In genomic region chr1:11064942-11065341, GRCh38 we compare ENCODE assay signal across 18 cellular contexts. TPM values are rescaled to one million over a fixed set of nuclear protein-coding genes. Genes with fewer than 3 reads are reported as not detected.
DNase-seq lines count a peak whose midpoint lies in the region; ATAC-seq, FAIRE-seq and TF ChIP-seq lines count a peak whose summit lies in the region.
"Had no signal": no experiment of that assay in that cellular context is flagged by ENCODE, and none has a peak within 500 bp of the region (broad histone marks: within the 10 kb centered on the region; RNA-seq: fewer than 3 reads in every experiment).

No MANE protein-coding gene starts in this region.

- peaks cover 27% of the 10 kb centered on the region for H3F3A ChIP-seq in GM23248 (ENCODE audit: insufficient read depth)

- WGBS in small intestine, 3 donors: 98 to 100% (median 100%) methylated on average over 3 of the region's 3 CpGs
- 98 to 100% methylated on average over 3 of the region's 3 CpGs for WGBS in GM23248 (ENCODE audit: low coverage in 1 of 2, low lambda C conversion rate in 2 of 2, missing lambda C conversion rate in 2 of 2), 2 experiments

- peaks cover 22% of the 10 kb centered on the region for H3K4me1 Mint-ChIP-seq in activated naive CD4-positive, alpha-beta T cell treated with anti-CD3 and anti-CD28 coated beads, Interleukin-2, amount 50 U/mL, for 24 hours
- H3K4me1 Mint-ChIP-seq in WTC11: peaks cover 7% of the 10 kb centered on the region

- no peak overlapping the region for H3K9ac ChIP-seq in GM23248

- DNase-seq in activated naive CD4-positive, alpha-beta T cell treated with anti-CD3 and anti-CD28 coated beads, Interleukin-2, amount 50 U/mL, for 16 hours: no peak
- no peak for DNase-seq in WTC11 (ENCODE audit: low spot score)
- DNase-seq in osteoblast (ENCODE audit: insufficient read length, low spot score, missing footprints): peak; percentile 53
- DNase-seq in small intestine: no peak
- DNase-seq in GM23248: no peak
- DNase-seq: C1 segment of cervical spinal cord; CD4-positive, alpha-beta memory T cell; DMS79; GOT3; HFFc6; IMR-90 had no signal

- no peak overlapping the region for H3K27ac ChIP-seq in osteoblast (ENCODE audit: low read depth, low read length)
- H3K27ac ChIP-seq in small intestine (ENCODE audit: low read depth in 1 of 2, low read length in 1 of 2): no peak overlapping the region
- no peak overlapping the region for H3K27ac ChIP-seq in GM23248

- no peak overlapping the region for H3K4me2 ChIP-seq in osteoblast (ENCODE audit: insufficient read depth, low read length)
- H3K4me2 ChIP-seq in GM23248 (ENCODE audit: unreplicated experiment): no peak overlapping the region

- POLR2A ChIA-PET in WTC11 (lab: Charles Lee): no interaction called here

- no peaks in the 10 kb centered on the region for H3K27me3 ChIP-seq in osteoblast (ENCODE audit: insufficient read depth, low read length)
- no peaks in the 10 kb centered on the region for H3K27me3 ChIP-seq in small intestine (ENCODE audit: control insufficient read depth in 2 of 2, insufficient read depth in 2 of 2, low read length in 2 of 2)
- H3K27me3 ChIP-seq in GM23248 (replicated peaks; ENCODE audit: insufficient read depth): no peaks in the 10 kb centered on the region

- peaks cover 15% of the 10 kb centered on the region for H3K4me1 ChIP-seq in osteoblast (ENCODE audit: insufficient read depth, low read length)
- no peaks in the 10 kb centered on the region for H3K4me1 ChIP-seq in small intestine (ENCODE audit: control insufficient read depth in 2 of 2, insufficient read depth in 1 of 2, low read depth in 1 of 2, low read length in 1 of 2)
- peaks cover 14% of the 10 kb centered on the region for H3K4me1 ChIP-seq in GM23248 (ENCODE audit: insufficient read depth)

- CTCF ChIA-PET in WTC11 (lab: Charles Lee): interaction anchor here (0.7 to 2.3 kb wide), 2 partner anchors 27 to 67 kb away, joined by 3 to 24 read pairs; no protein-coding TSS in a partner anchor

- FAIRE-seq in small intestine (lab: Jason Lieb, UNC): no peak
- FAIRE-seq: A204.1, GM12892 had no signal

- H3K4me3 Mint-ChIP-seq in activated naive CD4-positive, alpha-beta T cell treated with anti-CD3 and anti-CD28 coated beads, Interleukin-2, amount 50 U/mL, for 24 hours: no peak overlapping the region
- H3K4me3 Mint-ChIP-seq in WTC11: no peak overlapping the region
- H3K4me3 Mint-ChIP-seq: B cell; CD4-positive, alpha-beta memory T cell; HFFc6 had no signal

- H3K79me2 ChIP-seq in osteoblast (ENCODE audit: insufficient read depth, low read length): peaks cover 10% of the 10 kb centered on the region
- peaks cover 16% of the 10 kb centered on the region for H3K79me2 ChIP-seq in GM23248 (ENCODE audit: insufficient read depth)

- in situ Hi-C loops in GM23248 (cut with MboI): no loop called here

- H3K9me3 Mint-ChIP-seq in activated naive CD4-positive, alpha-beta T cell treated with anti-CD3 and anti-CD28 coated beads, Interleukin-2, amount 50 U/mL, for 24 hours: no peaks in the 10 kb centered on the region
- no peaks in the 10 kb centered on the region for H3K9me3 Mint-ChIP-seq in WTC11
- H3K9me3 Mint-ChIP-seq: HFFc6 had no signal

- H3K36me3 Mint-ChIP-seq in activated naive CD4-positive, alpha-beta T cell treated with anti-CD3 and anti-CD28 coated beads, Interleukin-2, amount 50 U/mL, for 24 hours: peaks cover 17% of the 10 kb centered on the region
- peaks cover 47% of the 10 kb centered on the region for H3K36me3 Mint-ChIP-seq in WTC11

- no peak for TF ChIP-seq CTCF in WTC11 (IDR thresholded peaks at IDR 0.05)
- TF ChIP-seq CTCF in osteoblast (IDR thresholded peaks at IDR 0.05; ENCODE audit: extremely low read depth, low read depth, low read length): no peak

- no peak overlapping the region for H2AFZ ChIP-seq in osteoblast (ENCODE audit: low read length)
- no peak overlapping the region for H2AFZ ChIP-seq in GM23248

- no peaks in the 10 kb centered on the region for H4K20me1 ChIP-seq in osteoblast (ENCODE audit: insufficient read depth, low read length)
- no peaks in the 10 kb centered on the region for H4K20me1 ChIP-seq in GM23248 (ENCODE audit: insufficient read depth)

- H3K9me3 ChIP-seq in osteoblast (ENCODE audit: low read depth, low read length) (no peaks in the 10 kb centered on the region), small intestine (ENCODE audit: control insufficient read depth, low read depth) (no peaks in the 10 kb centered on the region), GM23248 (ENCODE audit: low read depth) (no peaks in the 10 kb centered on the region)
- H3K9me3 ChIP-seq: HAP-1 had no signal

- ATAC-seq in WTC11 (no peak), HG03354 (IDR thresholded peaks at IDR 0.05; ENCODE audit: poor library complexity, severe bottlenecking, unreplicated experiment) (no peak)

- H3K9me2 ChIP-seq in GM23248 (ENCODE audit: insufficient read depth): no peaks in the 10 kb centered on the region

- peak overlapping the region; percentile 35 for H3K27ac Mint-ChIP-seq in activated naive CD4-positive, alpha-beta T cell treated with anti-CD3 and anti-CD28 coated beads, Interleukin-2, amount 50 U/mL, for 24 hours
- H3K27ac Mint-ChIP-seq in WTC11: no peak overlapping the region
- H3K27ac Mint-ChIP-seq: B cell, HFFc6 had no signal

- H3K4me3 ChIP-seq in osteoblast (ENCODE audit: insufficient read depth, low read length) (no peak overlapping the region), small intestine (ENCODE audit: low read depth in 1 of 2, low read length in 2 of 2) (no peak overlapping the region), GM23248 (no peak overlapping the region)
- H3K4me3 ChIP-seq: HAP-1 had no signal

- H3K36me3 ChIP-seq in osteoblast (ENCODE audit: insufficient read depth, low read length) (peaks cover 53% of the 10 kb centered on the region), small intestine (ENCODE audit: control insufficient read depth in 2 of 2, insufficient read depth in 2 of 2, low read length in 2 of 2) (peaks cover 19 to 20% of the 10 kb centered on the region in 2 donors), GM23248 (ENCODE audit: low read depth) (peaks cover 30% of the 10 kb centered on the region)

- H3K27me3 Mint-ChIP-seq in activated naive CD4-positive, alpha-beta T cell treated with anti-CD3 and anti-CD28 coated beads, Interleukin-2, amount 50 U/mL, for 24 hours: no peaks in the 10 kb centered on the region
- H3K27me3 Mint-ChIP-seq in WTC11 (ENCODE audit: low read depth): no peaks in the 10 kb centered on the region
- H3K27me3 Mint-ChIP-seq: B cell; CD4-positive, alpha-beta memory T cell had no signal

TF ChIP-seq in WTC11, 78 proteins besides CTCF, POLR2A, EP300 and RAD21:
- TF ChIP-seq E2F1 (CRISPR knock-in tag; IDR thresholded peaks at IDR 0.05) (no peak), ZMAT4 (CRISPR knock-in tag; IDR thresholded peaks at IDR 0.05) (no peak), E2F4 (CRISPR knock-in tag; IDR thresholded peaks at IDR 0.05; ENCODE audit: borderline replicate concordance, low read depth) (no peak), GTF2I (CRISPR knock-in tag; conservative IDR thresholded peaks at IDR 0.05) (0 out of 2 replicates have a peak, but pooled peaks have one; percentile 80), ZNF138 (CRISPR knock-in tag; conservative IDR thresholded peaks at IDR 0.05) (no peak), FOXP1 (CRISPR knock-in tag; IDR thresholded peaks at IDR 0.05; ENCODE audit: borderline replicate concordance) (no peak), ZNF232 (CRISPR knock-in tag; IDR thresholded peaks at IDR 0.05) (no peak)

RNA-seq across cellular contexts. Expression of gene SRM, which starts 5.1 kb away (rescaled TPM):
- total RNA-seq in WTC11 (2021): 164 to 200 TPM (median 170 TPM) in 3 replicates
- 21.0 and 24.2 TPM in 2 replicates for total RNA-seq in osteoblast
- 10 to 100 TPM in 2 of 3 donors, 1 to 10 TPM in 1; 5.6 to 67.3 (median 25.7) TPM for polyA plus RNA-seq in small intestine
- total RNA-seq in GM23248 (2014; rRNA removed; shearing (Covaris generic)): 35.3 and 48.0 TPM in 2 replicates
- 104 and 152 TPM in 2 replicates for polyA plus RNA-seq in GM23248 (2016; fragmentation: Nextera tagmentation; extraction: Ambion mirVana)

RNA-seq across cellular contexts. Expression of gene MASP2, which starts 17.9 kb away (rescaled TPM):
- total RNA-seq in WTC11 (2021) (0.57 to 1.1 TPM (median 0.82 TPM) in 3 replicates), osteoblast (not detected in 2 replicates)
- polyA plus RNA-seq in small intestine (not detected), GM23248 (2016; fragmentation: Nextera tagmentation; extraction: Ambion mirVana) (0.10 and 0.16 TPM in 2 replicates)
- total RNA-seq in GM23248 (2014; rRNA removed; shearing (Covaris generic)): not detected in 2 replicates
- total RNA-seq: B cell; CD4-positive, alpha-beta memory T cell; G401; IMR-90 had no signal

RNA-seq across cellular contexts. Expression of gene EXOSC10, which starts 34.7 kb away (rescaled TPM):
- total RNA-seq in WTC11 (2021): 62.8 to 73.0 TPM (median 66.2 TPM) in 3 replicates
- 43.4 and 49.5 TPM in 2 replicates for total RNA-seq in osteoblast
- 10 to 100 TPM; 30.1 to 38.5 (median 31.1) TPM for polyA plus RNA-seq in small intestine
- 45.4 and 60.8 TPM in 2 replicates for total RNA-seq in GM23248 (2014; rRNA removed; shearing (Covaris generic))
- polyA plus RNA-seq in GM23248 (2016; fragmentation: Nextera tagmentation; extraction: Ambion mirVana): 50.9 and 51.2 TPM in 2 replicates

RNA-seq across cellular contexts. Expression of gene TARDBP, which starts 52.5 kb away (rescaled TPM):
- total RNA-seq in WTC11 (2021) (185 to 228 TPM (median 197 TPM) in 3 replicates), osteoblast (70.4 and 71.7 TPM in 2 replicates)
- polyA plus RNA-seq in small intestine (100 to 1,000 TPM in 1 of 3 donors, 10 to 100 TPM in 2; 86.1 to 138 (median 94.0) TPM), GM23248 (2016; fragmentation: Nextera tagmentation; extraction: Ambion mirVana) (128 TPM in 2 replicates)
- 36.0 and 50.0 TPM in 2 replicates for total RNA-seq in GM23248 (2014; rRNA removed; shearing (Covaris generic))
